In the genomic region with DNA sequence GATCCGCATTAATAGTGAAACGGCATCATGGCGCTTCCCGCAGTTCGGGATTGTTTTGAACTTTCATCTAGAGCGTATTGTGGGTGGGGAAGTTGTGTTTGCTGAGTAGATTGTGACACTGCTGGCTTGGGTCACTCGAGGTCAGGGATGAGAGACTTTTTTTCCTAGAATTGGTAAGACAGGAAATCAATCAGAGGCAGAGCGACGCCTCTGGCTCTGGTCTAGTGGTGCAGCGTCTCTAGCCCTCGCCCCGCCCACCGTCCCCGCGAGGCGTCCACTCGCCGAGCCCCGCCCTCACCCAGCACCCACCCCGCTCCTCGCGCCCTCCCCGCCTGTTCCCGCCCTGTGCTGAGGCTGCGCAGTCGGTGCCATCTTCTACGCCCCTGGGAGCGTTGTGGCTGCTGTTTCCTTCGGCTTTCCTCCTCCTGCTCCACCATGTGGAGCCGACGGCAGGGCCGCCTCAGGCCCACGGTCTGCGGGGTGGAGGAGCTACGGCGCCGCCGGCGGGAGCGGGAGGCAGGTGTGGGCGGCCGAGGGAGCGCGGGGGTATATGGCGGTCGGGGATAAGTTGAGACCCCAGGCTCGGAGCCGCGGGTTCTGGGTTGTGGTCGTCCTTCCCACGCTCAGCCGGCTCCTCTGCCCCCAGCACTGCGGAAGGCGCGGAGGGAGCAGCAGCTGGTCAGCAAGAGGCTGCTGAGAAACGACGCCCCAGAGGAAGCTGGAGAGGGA, we compare ENCODE assay signal across 1 cellular context.
TF ChIP-seq lines count a peak whose summit lies in the region.

A gene (plus strand): TSS at position 359 of the 729 bp plus-strand sequence. CDS start 77 bp downstream, at position 436.

TF ChIP-seq in HepG2, 621 proteins besides CTCF, POLR2A, EP300 and RAD21 (continued from another document and continues in another):
- TF ChIP-seq, protein P1, sequence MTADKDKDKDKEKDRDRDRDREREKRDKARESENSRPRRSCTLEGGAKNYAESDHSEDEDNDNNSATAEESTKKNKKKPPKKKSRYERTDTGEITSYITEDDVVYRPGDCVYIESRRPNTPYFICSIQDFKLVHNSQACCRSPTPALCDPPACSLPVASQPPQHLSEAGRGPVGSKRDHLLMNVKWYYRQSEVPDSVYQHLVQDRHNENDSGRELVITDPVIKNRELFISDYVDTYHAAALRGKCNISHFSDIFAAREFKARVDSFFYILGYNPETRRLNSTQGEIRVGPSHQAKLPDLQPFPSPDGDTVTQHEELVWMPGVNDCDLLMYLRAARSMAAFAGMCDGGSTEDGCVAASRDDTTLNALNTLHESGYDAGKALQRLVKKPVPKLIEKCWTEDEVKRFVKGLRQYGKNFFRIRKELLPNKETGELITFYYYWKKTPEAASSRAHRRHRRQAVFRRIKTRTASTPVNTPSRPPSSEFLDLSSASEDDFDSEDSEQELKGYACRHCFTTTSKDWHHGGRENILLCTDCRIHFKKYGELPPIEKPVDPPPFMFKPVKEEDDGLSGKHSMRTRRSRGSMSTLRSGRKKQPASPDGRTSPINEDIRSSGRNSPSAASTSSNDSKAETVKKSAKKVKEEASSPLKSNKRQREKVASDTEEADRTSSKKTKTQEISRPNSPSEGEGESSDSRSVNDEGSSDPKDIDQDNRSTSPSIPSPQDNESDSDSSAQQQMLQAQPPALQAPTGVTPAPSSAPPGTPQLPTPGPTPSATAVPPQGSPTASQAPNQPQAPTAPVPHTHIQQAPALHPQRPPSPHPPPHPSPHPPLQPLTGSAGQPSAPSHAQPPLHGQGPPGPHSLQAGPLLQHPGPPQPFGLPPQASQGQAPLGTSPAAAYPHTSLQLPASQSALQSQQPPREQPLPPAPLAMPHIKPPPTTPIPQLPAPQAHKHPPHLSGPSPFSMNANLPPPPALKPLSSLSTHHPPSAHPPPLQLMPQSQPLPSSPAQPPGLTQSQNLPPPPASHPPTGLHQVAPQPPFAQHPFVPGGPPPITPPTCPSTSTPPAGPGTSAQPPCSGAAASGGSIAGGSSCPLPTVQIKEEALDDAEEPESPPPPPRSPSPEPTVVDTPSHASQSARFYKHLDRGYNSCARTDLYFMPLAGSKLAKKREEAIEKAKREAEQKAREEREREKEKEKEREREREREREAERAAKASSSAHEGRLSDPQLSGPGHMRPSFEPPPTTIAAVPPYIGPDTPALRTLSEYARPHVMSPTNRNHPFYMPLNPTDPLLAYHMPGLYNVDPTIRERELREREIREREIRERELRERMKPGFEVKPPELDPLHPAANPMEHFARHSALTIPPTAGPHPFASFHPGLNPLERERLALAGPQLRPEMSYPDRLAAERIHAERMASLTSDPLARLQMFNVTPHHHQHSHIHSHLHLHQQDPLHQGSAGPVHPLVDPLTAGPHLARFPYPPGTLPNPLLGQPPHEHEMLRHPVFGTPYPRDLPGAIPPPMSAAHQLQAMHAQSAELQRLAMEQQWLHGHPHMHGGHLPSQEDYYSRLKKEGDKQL (CRISPR knock-in tag; IDR thresholded peaks at IDR 0.05; ENCODE audit: low read depth): peak; percentile 61; the same call in 1 of the 2 replicates
- TF ChIP-seq, protein P2, sequence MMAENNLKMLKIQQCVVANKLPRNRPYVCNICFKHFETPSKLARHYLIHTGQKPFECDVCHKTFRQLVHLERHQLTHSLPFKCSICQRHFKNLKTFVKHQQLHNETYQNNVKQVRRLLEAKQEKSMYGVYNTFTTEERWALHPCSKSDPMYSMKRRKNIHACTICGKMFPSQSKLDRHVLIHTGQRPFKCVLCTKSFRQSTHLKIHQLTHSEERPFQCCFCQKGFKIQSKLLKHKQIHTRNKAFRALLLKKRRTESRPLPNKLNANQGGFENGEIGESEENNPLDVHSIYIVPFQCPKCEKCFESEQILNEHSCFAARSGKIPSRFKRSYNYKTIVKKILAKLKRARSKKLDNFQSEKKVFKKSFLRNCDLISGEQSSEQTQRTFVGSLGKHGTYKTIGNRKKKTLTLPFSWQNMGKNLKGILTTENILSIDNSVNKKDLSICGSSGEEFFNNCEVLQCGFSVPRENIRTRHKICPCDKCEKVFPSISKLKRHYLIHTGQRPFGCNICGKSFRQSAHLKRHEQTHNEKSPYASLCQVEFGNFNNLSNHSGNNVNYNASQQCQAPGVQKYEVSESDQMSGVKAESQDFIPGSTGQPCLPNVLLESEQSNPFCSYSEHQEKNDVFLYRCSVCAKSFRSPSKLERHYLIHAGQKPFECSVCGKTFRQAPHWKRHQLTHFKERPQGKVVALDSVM (CRISPR knock-in tag; IDR thresholded peaks at IDR 0.05): no peak
- TF ChIP-seq CC2D1A (CRISPR knock-in tag; IDR thresholded peaks at IDR 0.05): no peak
- no peak for TF ChIP-seq ZNF451 (CRISPR knock-in tag; IDR thresholded peaks at IDR 0.05)
- TF ChIP-seq SP5 (CRISPR knock-in tag; IDR thresholded peaks at IDR 0.05; ENCODE audit: borderline replicate concordance, low read depth): peak; percentile 100
- peak; percentile 78 for TF ChIP-seq ZNF644 (CRISPR knock-in tag; IDR thresholded peaks at IDR 0.05; ENCODE audit: low read depth)
- TF ChIP-seq U2AF2 (IDR thresholded peaks at IDR 0.05; ENCODE audit: low read depth, low read length): no peak
- peak; percentile 76; the same call in 1 of the 2 replicates for TF ChIP-seq MEIS1 (CRISPR knock-in tag; IDR thresholded peaks at IDR 0.05; ENCODE audit: borderline replicate concordance)
- TF ChIP-seq SMC3 (IDR thresholded peaks at IDR 0.05; ENCODE audit: low read length): peak; percentile 39; the same call in 1 of the 2 replicates
- TF ChIP-seq ZNF703 (CRISPR knock-in tag; IDR thresholded peaks at IDR 0.05; ENCODE audit: borderline replicate concordance): no peak
- TF ChIP-seq SNAI1 (CRISPR knock-in tag; IDR thresholded peaks at IDR 0.05; ENCODE audit: borderline replicate concordance): peak; percentile 28; the same call in 1 of the 2 replicates
- TF ChIP-seq ESRRA (CRISPR knock-in tag; IDR thresholded peaks at IDR 0.05; ENCODE audit: low read depth): no peak
- no peak for TF ChIP-seq TBP (CRISPR knock-in tag; IDR thresholded peaks at IDR 0.05)
- TF ChIP-seq KLF15 (CRISPR knock-in tag; IDR thresholded peaks at IDR 0.05; ENCODE audit: borderline replicate concordance): no peak
- no peak for TF ChIP-seq ZNF337 (CRISPR knock-in tag; IDR thresholded peaks at IDR 0.05; ENCODE audit: borderline replicate concordance, low read depth)
- peak; percentile 90; the same call in 1 of the 2 replicates for TF ChIP-seq ARNT2 (CRISPR knock-in tag; IDR thresholded peaks at IDR 0.05; ENCODE audit: low read depth)
- TF ChIP-seq MIXL1 (CRISPR knock-in tag; IDR thresholded peaks at IDR 0.05): peak; percentile 21; the same call in 1 of the 2 replicates
- TF ChIP-seq KLF6 (CRISPR knock-in tag; IDR thresholded peaks at IDR 0.05): 0 out of 2 replicates have a peak, but pooled peaks have one; percentile 37
- TF ChIP-seq BHLHE40 (IDR thresholded peaks at IDR 0.05; ENCODE audit: low read length): no peak
- peak; percentile 18; the same call in 1 of the 2 replicates for TF ChIP-seq ZNF788 (CRISPR knock-in tag; IDR thresholded peaks at IDR 0.05; ENCODE audit: borderline replicate concordance)
- no peak for TF ChIP-seq NR3C1 (CRISPR knock-in tag; IDR thresholded peaks at IDR 0.05)
- TF ChIP-seq, protein P3, sequence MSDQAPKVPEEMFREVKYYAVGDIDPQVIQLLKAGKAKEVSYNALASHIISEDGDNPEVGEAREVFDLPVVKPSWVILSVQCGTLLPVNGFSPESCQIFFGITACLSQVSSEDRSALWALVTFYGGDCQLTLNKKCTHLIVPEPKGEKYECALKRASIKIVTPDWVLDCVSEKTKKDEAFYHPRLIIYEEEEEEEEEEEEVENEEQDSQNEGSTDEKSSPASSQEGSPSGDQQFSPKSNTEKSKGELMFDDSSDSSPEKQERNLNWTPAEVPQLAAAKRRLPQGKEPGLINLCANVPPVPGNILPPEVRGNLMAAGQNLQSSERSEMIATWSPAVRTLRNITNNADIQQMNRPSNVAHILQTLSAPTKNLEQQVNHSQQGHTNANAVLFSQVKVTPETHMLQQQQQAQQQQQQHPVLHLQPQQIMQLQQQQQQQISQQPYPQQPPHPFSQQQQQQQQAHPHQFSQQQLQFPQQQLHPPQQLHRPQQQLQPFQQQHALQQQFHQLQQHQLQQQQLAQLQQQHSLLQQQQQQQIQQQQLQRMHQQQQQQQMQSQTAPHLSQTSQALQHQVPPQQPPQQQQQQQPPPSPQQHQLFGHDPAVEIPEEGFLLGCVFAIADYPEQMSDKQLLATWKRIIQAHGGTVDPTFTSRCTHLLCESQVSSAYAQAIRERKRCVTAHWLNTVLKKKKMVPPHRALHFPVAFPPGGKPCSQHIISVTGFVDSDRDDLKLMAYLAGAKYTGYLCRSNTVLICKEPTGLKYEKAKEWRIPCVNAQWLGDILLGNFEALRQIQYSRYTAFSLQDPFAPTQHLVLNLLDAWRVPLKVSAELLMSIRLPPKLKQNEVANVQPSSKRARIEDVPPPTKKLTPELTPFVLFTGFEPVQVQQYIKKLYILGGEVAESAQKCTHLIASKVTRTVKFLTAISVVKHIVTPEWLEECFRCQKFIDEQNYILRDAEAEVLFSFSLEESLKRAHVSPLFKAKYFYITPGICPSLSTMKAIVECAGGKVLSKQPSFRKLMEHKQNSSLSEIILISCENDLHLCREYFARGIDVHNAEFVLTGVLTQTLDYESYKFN (CRISPR knock-in tag; conservative IDR thresholded peaks at IDR 0.05): peak; percentile 94
- no peak for TF ChIP-seq ZBTB7A (CRISPR knock-in tag; IDR thresholded peaks at IDR 0.05)
- TF ChIP-seq ZNF34 (CRISPR knock-in tag; IDR thresholded peaks at IDR 0.05; ENCODE audit: borderline replicate concordance): no peak
- TF ChIP-seq, protein P4, sequence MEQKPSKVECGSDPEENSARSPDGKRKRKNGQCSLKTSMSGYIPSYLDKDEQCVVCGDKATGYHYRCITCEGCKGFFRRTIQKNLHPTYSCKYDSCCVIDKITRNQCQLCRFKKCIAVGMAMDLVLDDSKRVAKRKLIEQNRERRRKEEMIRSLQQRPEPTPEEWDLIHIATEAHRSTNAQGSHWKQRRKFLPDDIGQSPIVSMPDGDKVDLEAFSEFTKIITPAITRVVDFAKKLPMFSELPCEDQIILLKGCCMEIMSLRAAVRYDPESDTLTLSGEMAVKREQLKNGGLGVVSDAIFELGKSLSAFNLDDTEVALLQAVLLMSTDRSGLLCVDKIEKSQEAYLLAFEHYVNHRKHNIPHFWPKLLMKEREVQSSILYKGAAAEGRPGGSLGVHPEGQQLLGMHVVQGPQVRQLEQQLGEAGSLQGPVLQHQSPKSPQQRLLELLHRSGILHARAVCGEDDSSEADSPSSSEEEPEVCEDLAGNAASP (CRISPR knock-in tag; IDR thresholded peaks at IDR 0.05; ENCODE audit: borderline replicate concordance): peak; percentile 100
- TF ChIP-seq, protein P5, sequence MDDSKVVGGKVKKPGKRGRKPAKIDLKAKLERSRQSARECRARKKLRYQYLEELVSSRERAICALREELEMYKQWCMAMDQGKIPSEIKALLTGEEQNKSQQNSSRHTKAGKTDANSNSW (CRISPR knock-in tag; IDR thresholded peaks at IDR 0.05; ENCODE audit: borderline replicate concordance): no peak
- peak; percentile 61 for TF ChIP-seq ZNF724P (CRISPR knock-in tag; IDR thresholded peaks at IDR 0.05; ENCODE audit: borderline replicate concordance)
- TF ChIP-seq, protein P6, sequence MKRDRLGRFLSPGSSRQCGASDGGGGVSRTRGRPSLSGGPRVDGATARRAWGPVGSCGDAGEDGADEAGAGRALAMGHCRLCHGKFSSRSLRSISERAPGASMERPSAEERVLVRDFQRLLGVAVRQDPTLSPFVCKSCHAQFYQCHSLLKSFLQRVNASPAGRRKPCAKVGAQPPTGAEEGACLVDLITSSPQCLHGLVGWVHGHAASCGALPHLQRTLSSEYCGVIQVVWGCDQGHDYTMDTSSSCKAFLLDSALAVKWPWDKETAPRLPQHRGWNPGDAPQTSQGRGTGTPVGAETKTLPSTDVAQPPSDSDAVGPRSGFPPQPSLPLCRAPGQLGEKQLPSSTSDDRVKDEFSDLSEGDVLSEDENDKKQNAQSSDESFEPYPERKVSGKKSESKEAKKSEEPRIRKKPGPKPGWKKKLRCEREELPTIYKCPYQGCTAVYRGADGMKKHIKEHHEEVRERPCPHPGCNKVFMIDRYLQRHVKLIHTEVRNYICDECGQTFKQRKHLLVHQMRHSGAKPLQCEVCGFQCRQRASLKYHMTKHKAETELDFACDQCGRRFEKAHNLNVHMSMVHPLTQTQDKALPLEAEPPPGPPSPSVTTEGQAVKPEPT (CRISPR knock-in tag; IDR thresholded peaks at IDR 0.05; ENCODE audit: low read depth): peak; percentile 37; the same call in 1 of the 2 replicates
- no peak for TF ChIP-seq TCF7L2 (IDR thresholded peaks at IDR 0.05; ENCODE audit: low read depth, low read length)
- peak; percentile 76 for TF ChIP-seq ATF7-NPFF (CRISPR knock-in tag; IDR thresholded peaks at IDR 0.05; ENCODE audit: low read depth)
- TF ChIP-seq ZNF121 (CRISPR knock-in tag; IDR thresholded peaks at IDR 0.05): no peak
- TF ChIP-seq, protein P7, sequence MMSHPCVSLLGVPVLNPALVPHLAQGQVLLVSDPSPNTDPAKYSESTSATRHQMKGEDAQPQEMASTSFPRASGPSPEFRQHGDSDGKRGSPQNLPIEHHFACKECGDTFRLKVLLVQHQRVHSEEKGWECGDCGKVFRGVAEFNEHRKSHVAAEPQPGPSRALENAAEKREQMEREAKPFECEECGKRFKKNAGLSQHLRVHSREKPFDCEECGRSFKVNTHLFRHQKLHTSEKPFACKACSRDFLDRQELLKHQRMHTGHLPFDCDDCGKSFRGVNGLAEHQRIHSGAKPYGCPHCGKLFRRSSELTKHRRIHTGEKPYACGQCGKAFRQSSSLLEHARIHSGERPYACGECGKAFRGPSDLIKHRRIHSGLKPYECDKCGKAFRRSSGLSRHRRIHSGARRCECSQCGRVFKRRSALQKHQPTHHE (CRISPR knock-in tag; IDR thresholded peaks at IDR 0.05; ENCODE audit: borderline replicate concordance): peak; percentile 62; the same call in 1 of the 2 replicates
- peak; percentile 61; the same call in 1 of the 2 replicates for TF ChIP-seq ZSCAN29 (CRISPR knock-in tag; conservative IDR thresholded peaks at IDR 0.05)
- no peak for TF ChIP-seq ZNF30 (CRISPR knock-in tag; IDR thresholded peaks at IDR 0.05)
- TF ChIP-seq TMF1 (CRISPR knock-in tag; IDR thresholded peaks at IDR 0.05; ENCODE audit: low read depth): no peak
- no peak for TF ChIP-seq ZNF264 (CRISPR knock-in tag; IDR thresholded peaks at IDR 0.05)
- TF ChIP-seq, protein P8, sequence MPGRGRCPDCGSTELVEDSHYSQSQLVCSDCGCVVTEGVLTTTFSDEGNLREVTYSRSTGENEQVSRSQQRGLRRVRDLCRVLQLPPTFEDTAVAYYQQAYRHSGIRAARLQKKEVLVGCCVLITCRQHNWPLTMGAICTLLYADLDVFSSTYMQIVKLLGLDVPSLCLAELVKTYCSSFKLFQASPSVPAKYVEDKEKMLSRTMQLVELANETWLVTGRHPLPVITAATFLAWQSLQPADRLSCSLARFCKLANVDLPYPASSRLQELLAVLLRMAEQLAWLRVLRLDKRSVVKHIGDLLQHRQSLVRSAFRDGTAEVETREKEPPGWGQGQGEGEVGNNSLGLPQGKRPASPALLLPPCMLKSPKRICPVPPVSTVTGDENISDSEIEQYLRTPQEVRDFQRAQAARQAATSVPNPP (CRISPR knock-in tag; IDR thresholded peaks at IDR 0.05): no peak
